ENCODE assay signal across 2 cellular contexts in the genomic region with DNA sequence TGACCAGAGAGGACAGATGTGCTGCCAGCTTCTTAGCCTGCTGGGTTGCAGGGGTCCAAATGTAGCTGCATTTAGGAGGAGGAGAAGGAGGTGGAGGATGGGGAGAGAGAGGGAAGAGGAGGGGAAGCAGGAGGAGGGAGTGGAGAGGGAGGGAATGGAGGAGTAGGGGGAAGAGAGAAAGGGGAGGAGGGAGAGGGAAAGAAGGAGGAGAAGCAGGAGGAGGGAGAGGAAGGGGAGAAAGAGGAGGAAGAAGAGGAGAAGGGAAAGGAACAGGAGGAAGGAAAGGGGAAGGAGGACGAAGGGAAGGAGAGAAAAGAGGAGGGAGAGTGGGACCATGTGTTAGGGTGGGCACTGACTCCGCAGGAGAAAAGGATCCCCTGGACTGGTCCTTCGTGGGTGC.
TF ChIP-seq lines count a peak whose summit lies in the region.

No MANE protein-coding gene starts in this region.

TF ChIP-seq in IMR-90, 13 proteins besides CTCF, POLR2A, EP300 and RAD21:
- TF ChIP-seq RCOR1 (IDR thresholded peaks at IDR 0.05; ENCODE audit: insufficient replicate concordance, low read length) (no peak), SMC3 (IDR thresholded peaks at IDR 0.05; ENCODE audit: low read depth, low read length) (no peak), CEBPB (IDR thresholded peaks at IDR 0.05; ENCODE audit: low read depth, low read length) (no peak), MAFK (IDR thresholded peaks at IDR 0.05; ENCODE audit: low read depth, low read length) (no peak), CHD1 (IDR thresholded peaks at IDR 0.05; ENCODE audit: low read depth, low read length) (no peak), MXI1 (IDR thresholded peaks at IDR 0.05; ENCODE audit: borderline replicate concordance, low read depth, low read length) (no peak), NFE2L2 (IDR thresholded peaks at IDR 0.05; ENCODE audit: low read depth, low read length) (no peak), USF2 (IDR thresholded peaks at IDR 0.05; ENCODE audit: low read depth, low read length) (no peak), FOS (IDR thresholded peaks at IDR 0.05; ENCODE audit: low read depth, low read length) (no peak), RFX5 (IDR thresholded peaks at IDR 0.05; ENCODE audit: low read depth, low read length) (no peak), BHLHE40 (IDR thresholded peaks at IDR 0.05; ENCODE audit: low read depth, low read length) (no peak), MAZ (IDR thresholded peaks at IDR 0.05; ENCODE audit: borderline replicate concordance, low read depth, low read length) (no peak)
- TF ChIP-seq, protein P1, sequence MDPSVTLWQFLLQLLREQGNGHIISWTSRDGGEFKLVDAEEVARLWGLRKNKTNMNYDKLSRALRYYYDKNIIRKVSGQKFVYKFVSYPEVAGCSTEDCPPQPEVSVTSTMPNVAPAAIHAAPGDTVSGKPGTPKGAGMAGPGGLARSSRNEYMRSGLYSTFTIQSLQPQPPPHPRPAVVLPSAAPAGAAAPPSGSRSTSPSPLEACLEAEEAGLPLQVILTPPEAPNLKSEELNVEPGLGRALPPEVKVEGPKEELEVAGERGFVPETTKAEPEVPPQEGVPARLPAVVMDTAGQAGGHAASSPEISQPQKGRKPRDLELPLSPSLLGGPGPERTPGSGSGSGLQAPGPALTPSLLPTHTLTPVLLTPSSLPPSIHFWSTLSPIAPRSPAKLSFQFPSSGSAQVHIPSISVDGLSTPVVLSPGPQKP (IDR thresholded peaks at IDR 0.05; ENCODE audit: borderline replicate concordance, low read depth, low read length): no peak
TF ChIP-seq in IMR-90: peak in this region for 0.

TF ChIP-seq in K562, 482 proteins besides CTCF, POLR2A, EP300 and RAD21:
- TF ChIP-seq KLF1 (tag; IDR thresholded peaks at IDR 0.05) (no peak), ELF4 (CRISPR knock-in tag; IDR thresholded peaks at IDR 0.05) (0 out of 2 replicates have a peak, but pooled peaks have one; percentile 42)
